ENCODE assay signal across 18 cellular contexts in the genomic region with DNA sequence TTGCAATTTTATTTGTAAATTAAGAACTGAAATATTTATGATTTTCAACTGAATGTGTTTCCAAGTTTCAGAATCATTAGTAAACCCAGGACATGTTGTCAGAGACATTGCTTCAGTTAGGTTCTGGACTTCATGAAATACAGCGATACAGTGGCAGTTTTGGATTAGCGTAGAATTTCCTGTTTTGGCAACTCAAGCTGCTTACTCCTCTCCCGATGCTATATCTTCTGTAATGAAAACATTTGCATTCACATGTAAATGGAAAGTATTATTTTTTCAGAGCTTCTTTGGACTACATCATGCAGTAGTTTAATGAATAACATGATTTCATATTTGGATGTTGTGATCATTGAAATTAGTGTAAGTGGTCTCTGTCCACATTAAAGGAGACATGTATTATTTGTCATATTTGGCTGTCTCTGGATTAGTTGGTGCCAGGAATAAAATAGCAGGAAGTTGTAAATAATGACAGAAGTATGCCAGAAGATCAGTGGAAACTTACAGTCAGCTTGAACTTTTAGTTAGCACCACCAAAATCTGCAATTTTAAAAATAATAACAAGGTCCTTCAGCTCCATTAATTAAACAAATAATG.
"Had no signal": no experiment of that assay in that cellular context is flagged by ENCODE, and none has a peak within 500 bp of the region (broad histone marks: within the 10 kb centered on the region; RNA-seq: fewer than 3 reads in every experiment).

No MANE protein-coding gene starts in this region.

- DNase-seq: activated CD4-positive, CD25-positive, alpha-beta regulatory T cell treated with anti-CD3 and anti-CD28 coated beads, Interleukin-2, amount 50 U/mL, for 72 hours; activated naive CD4-positive, alpha-beta T cell; activated naive CD8-positive, alpha-beta T cell treated with anti-CD3 and anti-CD28 coated beads, Interleukin-2, amount 10 ng/mL, durations not matched to agents 7 days and 5 days; activated T-cell treated with anti-CD3 and anti-CD28 coated beads for 4 hours; dorsolateral prefrontal cortex; endodermal cell; left ventricle myocardium superior; mesendoderm; nucleus accumbens; stimulated activated naive CD8-positive, alpha-beta T cell treated with anti-CD3 and anti-CD28 coated beads, Interleukin-15, amount 100 ng/mL, for 72 hours; T-cell; T-helper 9 cell; testis; upper lobe of left lung had no signal

- H3K4me3 Mint-ChIP-seq: activated naive CD8-positive, alpha-beta T cell treated with anti-CD3 and anti-CD28 coated beads, Interleukin-2, amount 10 ng/mL, durations not matched to agents 7 days and 5 days; endodermal cell; natural killer cell treated with Interleukin-12 subunit alpha and Interleukin-12 subunit beta and Interleukin-15 and Interleukin-18, amount 100 ng/mL, for 72 hours; stimulated activated naive CD8-positive, alpha-beta T cell treated with anti-CD3 and anti-CD28 coated beads, Interleukin-15, amount 100 ng/mL, for 72 hours; T-cell had no signal

- H3K4me1 Mint-ChIP-seq: activated naive CD8-positive, alpha-beta T cell treated with anti-CD3 and anti-CD28 coated beads, Interleukin-2, amount 10 ng/mL, durations not matched to agents 7 days and 5 days; endodermal cell; stimulated activated naive CD8-positive, alpha-beta T cell treated with anti-CD3 and anti-CD28 coated beads, Interleukin-15, amount 100 ng/mL, for 72 hours; T-cell had no signal

- H3K27me3 ChIP-seq: ascending aorta, hepatocyte, right atrium auricular region, testis, upper lobe of left lung had no signal

- H3K27ac Mint-ChIP-seq: activated naive CD8-positive, alpha-beta T cell treated with anti-CD3 and anti-CD28 coated beads, Interleukin-2, amount 10 ng/mL, durations not matched to agents 7 days and 5 days; endodermal cell; natural killer cell treated with Interleukin-12 subunit alpha and Interleukin-12 subunit beta and Interleukin-15 and Interleukin-18, amount 100 ng/mL, for 72 hours; stimulated activated naive CD8-positive, alpha-beta T cell treated with anti-CD3 and anti-CD28 coated beads, Interleukin-15, amount 100 ng/mL, for 72 hours; T-cell had no signal

- H3K9me3 ChIP-seq: ascending aorta, right atrium auricular region, testis, upper lobe of left lung had no signal

- H3K36me3 ChIP-seq: ascending aorta, right atrium auricular region, upper lobe of left lung had no signal

- H3K79me2 ChIP-seq: hepatocyte had no signal

- H2AFZ ChIP-seq: hepatocyte had no signal

- H3K9me3 Mint-ChIP-seq: activated naive CD8-positive, alpha-beta T cell treated with anti-CD3 and anti-CD28 coated beads, Interleukin-2, amount 10 ng/mL, durations not matched to agents 7 days and 5 days had no signal

- H3K4me2 ChIP-seq: hepatocyte had no signal

- H3K4me3 ChIP-seq: ascending aorta, dorsolateral prefrontal cortex, hepatocyte, right atrium auricular region, testis, upper lobe of left lung had no signal

- H3K4me1 ChIP-seq: right atrium auricular region, testis, upper lobe of left lung had no signal

- H3K36me3 Mint-ChIP-seq: activated naive CD8-positive, alpha-beta T cell treated with anti-CD3 and anti-CD28 coated beads, Interleukin-2, amount 10 ng/mL, durations not matched to agents 7 days and 5 days; natural killer cell treated with Interleukin-12 subunit alpha and Interleukin-12 subunit beta and Interleukin-15 and Interleukin-18, amount 100 ng/mL, for 72 hours; T-cell had no signal

- H3K27ac ChIP-seq: ascending aorta, dorsolateral prefrontal cortex, hepatocyte, right atrium auricular region, testis, upper lobe of left lung had no signal

- H3K27me3 Mint-ChIP-seq: activated naive CD8-positive, alpha-beta T cell treated with anti-CD3 and anti-CD28 coated beads, Interleukin-2, amount 10 ng/mL, durations not matched to agents 7 days and 5 days; natural killer cell treated with Interleukin-12 subunit alpha and Interleukin-12 subunit beta and Interleukin-15 and Interleukin-18, amount 100 ng/mL, for 72 hours; stimulated activated naive CD8-positive, alpha-beta T cell treated with anti-CD3 and anti-CD28 coated beads, Interleukin-15, amount 100 ng/mL, for 72 hours; T-cell had no signal
